25 cellular contexts compared by ENCODE assay signal in genomic region chr9:114116061-114116747, GRCh38. TPM values are rescaled to one million over a fixed set of nuclear protein-coding genes. Genes with fewer than 3 reads are reported as not detected.
DNase-seq lines count a peak whose midpoint lies in the region; ATAC-seq and TF ChIP-seq lines count a peak whose summit lies in the region.
"Had no signal": no experiment of that assay in that cellular context is flagged by ENCODE, and none has a peak within 500 bp of the region (broad histone marks: within the 10 kb centered on the region; RNA-seq: fewer than 3 reads in every experiment).

No MANE protein-coding gene starts in this region.

- no peak for TF ChIP-seq CTCF in natural killer cell (IDR thresholded peaks at IDR 0.05)
- no peak for TF ChIP-seq CTCF in lower lobe of right lung (IDR thresholded peaks at IDR 0.05)

- ATAC-seq in natural killer cell treated with Interleukin-12 subunit alpha and Interleukin-12 subunit beta and Interleukin-15 and Interleukin-18, amount 100 ng/mL, for 72 hours, result peak; percentile 15 to 29
- ATAC-seq in natural killer cell (no peak), GM18519 (IDR thresholded peaks at IDR 0.05; ENCODE audit: low FRiP score, unreplicated experiment) (no peak), lower lobe of right lung (no peak)

- H3K36me3 Mint-ChIP-seq in natural killer cell treated with Interleukin-12 subunit alpha and Interleukin-12 subunit beta and Interleukin-15 and Interleukin-18, amount 100 ng/mL, for 72 hours, result no peaks in the 10 kb centered on the region
- no peaks in the 10 kb centered on the region for H3K36me3 Mint-ChIP-seq in natural killer cell
- H3K36me3 Mint-ChIP-seq: activated naive CD8-positive, alpha-beta T cell; brain; CD14-positive monocyte; memory B cell; naive B cell had no signal

- no peak for DNase-seq in natural killer cell treated with Interleukin-12 subunit alpha and Interleukin-12 subunit beta and Interleukin-15 and Interleukin-18, amount 100 ng/mL, for 72 hours (ENCODE audit: low spot score)
- DNase-seq in natural killer cell (no peak), left kidney (ENCODE audit: low read depth, low spot score) (peak; percentile 14), lower lobe of right lung (no peak)
- DNase-seq in effector CD8-positive, alpha-beta T cell (lab: John Stamatoyannopoulos, UW), result no peak
- DNase-seq: activated CD4-positive, alpha-beta T cell treated with anti-CD3 and anti-CD28 coated beads for 1 hour; GF-D8; hippocampal formation; naive B cell; NCI-H1417; NCI-H2107; NCI-H524; uterus had no signal

- H3K9me3 Mint-ChIP-seq in natural killer cell treated with Interleukin-12 subunit alpha and Interleukin-12 subunit beta and Interleukin-15 and Interleukin-18, amount 100 ng/mL, for 72 hours, result no peaks in the 10 kb centered on the region
- H3K9me3 Mint-ChIP-seq in natural killer cell, result no peaks in the 10 kb centered on the region

- no peaks in the 10 kb centered on the region for H3K36me3 ChIP-seq in lower lobe of right lung
- H3K36me3 ChIP-seq: prostate gland, uterus had no signal

- H3K27ac Mint-ChIP-seq in natural killer cell treated with Interleukin-12 subunit alpha and Interleukin-12 subunit beta and Interleukin-15 and Interleukin-18, amount 100 ng/mL, for 72 hours, result no peak overlapping the region
- no peak overlapping the region for H3K27ac Mint-ChIP-seq in natural killer cell
- H3K27ac Mint-ChIP-seq: activated naive CD8-positive, alpha-beta T cell; memory B cell; naive B cell had no signal

- H3K4me3 Mint-ChIP-seq in natural killer cell treated with Interleukin-12 subunit alpha and Interleukin-12 subunit beta and Interleukin-15 and Interleukin-18, amount 100 ng/mL, for 72 hours, result no peak overlapping the region
- no peak overlapping the region for H3K4me3 Mint-ChIP-seq in natural killer cell
- H3K4me3 Mint-ChIP-seq: activated naive CD8-positive, alpha-beta T cell; brain; CD14-positive monocyte; memory B cell; naive B cell had no signal

- H3K27me3 Mint-ChIP-seq in natural killer cell treated with Interleukin-12 subunit alpha and Interleukin-12 subunit beta and Interleukin-15 and Interleukin-18, amount 100 ng/mL, for 72 hours, result peaks cover 28 to 47% of the 10 kb centered on the region in 2 donors
- peaks cover 29 to 30% of the 10 kb centered on the region in 2 donors for H3K27me3 Mint-ChIP-seq in natural killer cell (ENCODE audit: low read depth in 2 of 2)

- intact Hi-C loops in natural killer cell (cut with micrococcal nuclease) (no loop called here), lower lobe of right lung (cut with DNase I) (no loop called here)

- no peaks in the 10 kb centered on the region for H3K9me3 ChIP-seq in lower lobe of right lung
- H3K9me3 ChIP-seq: prostate gland, uterus had no signal

- no peak overlapping the region for H3K27ac ChIP-seq in lower lobe of right lung
- H3K27ac ChIP-seq: coronary artery, prostate gland, RWPE1, uterus had no signal

- H3K4me3 ChIP-seq in lower lobe of right lung, result no peak overlapping the region
- H3K4me3 ChIP-seq: coronary artery, prostate gland, uterus had no signal

- peaks cover 21% of the 10 kb centered on the region for H3K4me1 ChIP-seq in lower lobe of right lung
- H3K4me1 ChIP-seq: uterus had no signal

- peaks cover 3% of the 10 kb centered on the region for H3K27me3 ChIP-seq in lower lobe of right lung (ENCODE audit: low read depth)
- H3K27me3 ChIP-seq: uterus had no signal

- H3K4me1 Mint-ChIP-seq in natural killer cell treated with Interleukin-12 subunit alpha and Interleukin-12 subunit beta and Interleukin-15 and Interleukin-18, amount 100 ng/mL, for 72 hours (ENCODE audit: low read depth in 2 of 2), result no peaks in the 10 kb centered on the region
- no peaks in the 10 kb centered on the region for H3K4me1 Mint-ChIP-seq in natural killer cell
- H3K4me1 Mint-ChIP-seq: CD14-positive monocyte, memory B cell, naive B cell had no signal

RNA-seq across cellular contexts. Expression of gene KIF12, which starts 17.1 kb away (rescaled TPM):
- not detected for total RNA-seq in natural killer cell treated with Interleukin-12 subunit alpha and Interleukin-12 subunit beta and Interleukin-15 and Interleukin-18, amount 100 ng/mL, for 72 hours
- total RNA-seq in natural killer cell, result not detected
- total RNA-seq in lower lobe of right lung, result 4.8 TPM
- total RNA-seq: A673, fibroblast of villous mesenchyme, H4, subcutaneous adipose tissue had no signal

RNA-seq across cellular contexts. Expression of gene AMBP, which starts 38.1 kb away (rescaled TPM):
- total RNA-seq in natural killer cell treated with Interleukin-12 subunit alpha and Interleukin-12 subunit beta and Interleukin-15 and Interleukin-18, amount 100 ng/mL, for 72 hours, result not detected
- total RNA-seq in natural killer cell (not detected), lower lobe of right lung (1.0 TPM)
- total RNA-seq: A673, fibroblast of villous mesenchyme, subcutaneous adipose tissue had no signal

RNA-seq across cellular contexts. Expression of gene COL27A1, which starts 39.1 kb away (rescaled TPM):
- 1 to 10 TPM; 1.5 to 1.6 TPM for total RNA-seq in natural killer cell treated with Interleukin-12 subunit alpha and Interleukin-12 subunit beta and Interleukin-15 and Interleukin-18, amount 100 ng/mL, for 72 hours
- not detected for total RNA-seq in natural killer cell
- 13.0 TPM for total RNA-seq in lower lobe of right lung

Comparison
In these comparisons a context has a peak if more than half of its experiments do, and no peak if none do; other contexts are left out.
1. ATAC-seq: peak in natural killer cell treated with Interleukin-12 subunit alpha and Interleukin-12 subunit beta and Interleukin-15 and Interleukin-18, amount 100 ng/mL, for 72 hours (2 of 2); none in natural killer cell (0 of 3), GM18519 (single experiment) and lower lobe of right lung (0 of 2).